Comparison of ENCODE assay signal across 13 cellular contexts in the genomic region with DNA sequence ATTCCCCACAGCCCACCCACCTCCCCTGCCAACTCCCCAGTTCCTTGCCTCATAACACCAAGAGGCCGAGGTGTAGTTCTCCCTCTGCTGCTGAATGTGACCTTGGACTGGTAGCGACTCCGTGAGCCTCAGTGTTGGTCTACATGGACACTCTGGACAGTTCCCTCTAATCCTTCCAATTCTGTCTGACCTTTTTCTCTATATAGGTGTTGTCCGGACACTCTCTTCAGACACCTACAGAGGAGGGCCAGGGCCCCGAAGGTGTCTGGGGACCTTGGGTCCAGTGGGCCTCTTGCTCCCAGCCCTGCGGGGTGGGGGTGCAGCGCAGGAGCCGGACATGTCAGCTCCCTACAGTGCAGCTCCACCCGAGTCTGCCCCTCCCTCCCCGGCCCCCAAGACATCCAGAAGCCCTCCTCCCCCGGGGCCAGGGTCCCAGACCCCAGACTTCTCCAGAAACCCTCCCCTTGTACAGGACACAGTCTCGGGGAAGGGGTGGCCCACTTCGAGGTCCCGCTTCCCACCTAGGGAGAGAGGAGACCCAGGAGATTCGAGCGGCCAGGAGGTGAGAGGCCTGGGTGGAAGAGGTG. TPM values are rescaled to one million over a fixed set of nuclear protein-coding genes. Genes with fewer than 3 reads are reported as not detected.
A peak's percentile ranks its signal among the peaks of the same experiment; 100 is the strongest.
DNase-seq lines count a peak whose midpoint lies in the region; ATAC-seq and TF ChIP-seq lines count a peak whose summit lies in the region.
"Had no signal": no experiment of that assay in that cellular context is flagged by ENCODE, and none has a peak within 500 bp of the region (broad histone marks: within the 10 kb centered on the region; RNA-seq: fewer than 3 reads in every experiment).

No MANE protein-coding gene starts in this region.

- CTCF ChIA-PET in PC-3 (lab: Charles Lee) = interaction anchor here (0.9 kb wide), 1 partner anchor 15 kb away, joined by 8 read pairs; no protein-coding TSS in a partner anchor

- no peak overlapping the region for H3K9ac ChIP-seq in PC-3 (ENCODE audit: low read length)

- TF ChIP-seq CTCF in AG09319 (IDR thresholded peaks at IDR 0.05; ENCODE audit: low read depth, low read length) = peak; percentile 1
- no peak for TF ChIP-seq CTCF in PC-3 (conservative IDR thresholded peaks at IDR 0.05; ENCODE audit: low read depth, low read length)
- no peak for TF ChIP-seq CTCF in prostate gland (IDR thresholded peaks at IDR 0.05)
- no peak for TF ChIP-seq CTCF in GM20000 (IDR thresholded peaks at IDR 0.05; ENCODE audit: extremely low read depth, missing control alignments)

- H3K9me2 ChIP-seq in PC-3 (replicated peaks; ENCODE audit: low read length) = no peaks in the 10 kb centered on the region

- peak overlapping the region; percentile 42 for H3K4me2 ChIP-seq in PC-3 (ENCODE audit: low read length)

- H3K79me2 ChIP-seq in PC-3 (ENCODE audit: low read length) = no peaks in the 10 kb centered on the region

- peaks cover 20% of the 10 kb centered on the region for H3K4me1 ChIP-seq in PC-3 (ENCODE audit: insufficient read depth, low read length)
- H3K4me1 ChIP-seq in prostate gland (replicated peaks) = no peaks in the 10 kb centered on the region

- no peak overlapping the region for H2AFZ ChIP-seq in PC-3 (ENCODE audit: low read length)

- H3K27ac ChIP-seq in PC-3 (ENCODE audit: low read length) (peak overlapping the region; percentile 31), prostate gland (peak overlapping the region; percentile 23 to 61)

- WGBS in prostate gland = 69% methylated on average over 16 of the region's 16 CpGs

- DNase-seq in AG09319 (ENCODE audit: extremely low read depth, low read depth) (no peak), PC-3 (no peak), cardiac septum (ENCODE audit: low spot score) (peak; percentile 74), prostate gland (ENCODE audit: low spot score) (no peak), inferior parietal cortex (ENCODE audit: extremely low spot score) (no peak), pons (ENCODE audit: low spot score) (no peak), GM20000 (ENCODE audit: low spot score) (no peak)
- DNase-seq: effector memory CD4-positive, alpha-beta T cell; immature natural killer cell; Karpas-422; stimulated activated naive CD4-positive, alpha-beta T cell had no signal

- ATAC-seq in PC-3 = no peak
- no peak for ATAC-seq in GM18861 (IDR thresholded peaks at IDR 0.05; ENCODE audit: unreplicated experiment)

- intact Hi-C loops in PC-3 (cut with micrococcal nuclease) (no loop called here), cardiac septum (cut with DNase I) (loop anchor here (1.0 to 10.0 kb wide), 2 partner anchors 9 to 188 kb away; partner anchors contain the start of gene RPRD2), prostate gland (cut with DNase I) (loop anchor here (5.0 to 10.0 kb wide), 2 partner anchors 85 to 188 kb away; partner anchors contain the start of gene RPRD2)

- no peaks in the 10 kb centered on the region for H3K36me3 ChIP-seq in PC-3 (ENCODE audit: low read depth, low read length)
- H3K36me3 ChIP-seq in prostate gland = no peaks in the 10 kb centered on the region

- no peaks in the 10 kb centered on the region for H3K9me3 ChIP-seq in PC-3 (ENCODE audit: low read length)
- no peaks in the 10 kb centered on the region for H3K9me3 ChIP-seq in prostate gland

- H3K27me3 ChIP-seq in PC-3 (ENCODE audit: low read length) = no peaks in the 10 kb centered on the region
- no peaks in the 10 kb centered on the region for H3K27me3 ChIP-seq in prostate gland (replicated peaks; ENCODE audit: insufficient read depth)

- no TSS peak for BruUV-seq in PC-3 (replicated peaks; lab: Mats Ljungman, UMichigan)

- H3K4me3 ChIP-seq in PC-3 (ENCODE audit: low read length) = no peak overlapping the region
- no peak overlapping the region for H3K4me3 ChIP-seq in prostate gland
- H3K4me3 ChIP-seq: GM12878 had no signal

- no peak for TF ChIP-seq POLR2A in prostate gland (IDR thresholded peaks at IDR 0.05)

- no peaks in the 10 kb centered on the region for H4K20me1 ChIP-seq in PC-3 (ENCODE audit: low read length)

- H3F3A ChIP-seq in PC-3 (ENCODE audit: low read length, unreplicated experiment) = no peaks in the 10 kb centered on the region

- POLR2A ChIA-PET in PC-3 (lab: Charles Lee; ENCODE audit: unreplicated experiment) = no interaction called here

RNA-seq across cellular contexts. Expression of gene ADAMTSL4, which starts 3.6 kb away (rescaled TPM):
- 0.81 and 0.87 TPM in 2 replicates for total RNA-seq in PC-3 (2014; rRNA removed)
- 28.9 TPM for total RNA-seq in cardiac septum
- 1 to 10 TPM; 3.7 to 9.7 TPM for total RNA-seq in prostate gland

RNA-seq across cellular contexts. Expression of gene MCL1, which starts 26.6 kb away (rescaled TPM):
- 285 and 376 TPM in 2 replicates for total RNA-seq in PC-3 (2014; rRNA removed)
- 145 TPM for total RNA-seq in cardiac septum
- total RNA-seq in prostate gland = 100 to 1,000 TPM; 161 to 168 TPM

RNA-seq across cellular contexts. Expression of gene FALEC, which starts 37.2 kb away (rescaled TPM):
- total RNA-seq in PC-3 (2014; rRNA removed) (0.73 TPM in 1 of 2 replicates, not detected in the other), cardiac septum (0.46 TPM), prostate gland (not detected)

RNA-seq across cellular contexts. Expression of gene ECM1, which starts 44.9 kb away (rescaled TPM):
- total RNA-seq in PC-3 (2014; rRNA removed) (2.3 and 3.7 TPM in 2 replicates), cardiac septum (14.5 TPM), prostate gland (10 to 100 TPM in 1 of 2 donors, 1 to 10 TPM in 1; 4.7 to 12.3 TPM)
